ENCODE assay signal across 9 cellular contexts in genomic region chr12:54262403-54262925, GRCh38. TPM values are rescaled to one million over a fixed set of nuclear protein-coding genes. Genes with fewer than 3 reads are reported as not detected.
DNase-seq lines count a peak whose midpoint lies in the region; ATAC-seq, FAIRE-seq and TF ChIP-seq lines count a peak whose summit lies in the region.
"Had no signal": no experiment of that assay in that cellular context is flagged by ENCODE, and none has a peak within 500 bp of the region (broad histone marks: within the 10 kb centered on the region; RNA-seq: fewer than 3 reads in every experiment).

No MANE protein-coding gene starts in this region.

- peaks cover 20 to 53% (median 36%) of the 10 kb centered on the region in 7 donors for H3K4me1 Mint-ChIP-seq in naive thymus-derived CD4-positive, alpha-beta T cell

- CTCF ChIA-PET in HEK293 (lab: Yijun Ruan, JAX), result interaction anchor here (0.5 to 1.9 kb wide), 5 partner anchors 10 to 175 kb away, joined by 3 to 6 read pairs (median 3); partner anchors contain the start of gene HNRNPA1
- CTCF ChIA-PET in naive thymus-derived CD4-positive, alpha-beta T cell (lab: Charles Lee), result interaction anchor here (1.2 to 1.3 kb wide), 2 partner anchors 11 to 46 kb away, joined by 3 to 7 read pairs; no protein-coding TSS in a partner anchor

- POLR2A ChIA-PET in HEK293 (lab: Yijun Ruan, JAX), result interaction anchor here (0.5 to 7.8 kb wide), 8 partner anchors 11 to 1119 kb away, joined by 3 to 113 read pairs (median 6); partner anchors contain the start of genes CBX5 and HNRNPA1
- POLR2A ChIA-PET in naive thymus-derived CD4-positive, alpha-beta T cell (lab: Charles Lee), result interaction anchor here (0.6 to 1.2 kb wide), 2 partner anchors 10 to 18 kb away, joined by 3 to 6 read pairs; partner anchors contain the start of genes CBX5 and HNRNPA1

- H3K79me2 ChIP-seq in parathyroid adenoma, result peaks cover 32% of the 10 kb centered on the region

- H3K9me3 Mint-ChIP-seq in naive thymus-derived CD4-positive, alpha-beta T cell, result no peaks in the 10 kb centered on the region

- TF ChIP-seq CTCF in HEK293 (tag by site-specific recombination; IDR thresholded peaks at IDR 0.05), result no peak
- no peak for TF ChIP-seq CTCF in parathyroid adenoma (IDR thresholded peaks at IDR 0.05)

- FAIRE-seq in RCC 7860 (lab: Jason Lieb, UNC), result peak; percentile 69

- DNase-seq in RCC 7860 (ENCODE audit: low spot score) (peak; percentile 81), fibroblast of gingiva (ENCODE audit: low read depth) (peak; percentile 43)
- no peak for DNase-seq in naive thymus-derived CD4-positive, alpha-beta T cell
- no peak for DNase-seq in activated effector memory CD4-positive, alpha-beta T cell treated with anti-CD3 and anti-CD28 coated beads, Interleukin-2, amount 50 U/mL, for 16 hours

- peaks cover 38% of the 10 kb centered on the region for H3K4me1 ChIP-seq in HEK293 (ENCODE audit: control insufficient read depth, insufficient read depth, low read length)
- peaks cover 47% of the 10 kb centered on the region for H3K4me1 ChIP-seq in parathyroid adenoma
- peaks cover 0 to 19% of the 10 kb centered on the region in 2 donors for H3K4me1 ChIP-seq in naive thymus-derived CD4-positive, alpha-beta T cell (ENCODE audit: control insufficient read depth in 2 of 2, insufficient read depth in 2 of 2, low read length in 2 of 2)

- no peak overlapping the region for H3K9ac ChIP-seq in parathyroid adenoma

- H3K27ac ChIP-seq in HEK293 (ENCODE audit: extremely low read depth, low read depth, low read length), result peak overlapping the region; percentile 26
- peak overlapping the region; percentile 85 for H3K27ac ChIP-seq in parathyroid adenoma
- no peak overlapping the region for H3K27ac ChIP-seq in naive thymus-derived CD4-positive, alpha-beta T cell (ENCODE audit: low read depth, low read length)

- peak overlapping the region; percentile 57 for H3K4me2 ChIP-seq in parathyroid adenoma (ENCODE audit: low read length)

- intact Hi-C loops in naive thymus-derived CD4-positive, alpha-beta T cell (cut with micrococcal nuclease), result no loop called here

- no peak overlapping the region for H3K4me3 ChIP-seq in HEK293 (ENCODE audit: low read depth, low read length)
- H3K4me3 ChIP-seq in parathyroid adenoma (ENCODE audit: low read depth, low read length), result no peak overlapping the region
- H3K4me3 ChIP-seq in naive thymus-derived CD4-positive, alpha-beta T cell (ENCODE audit: low read length), result no peak overlapping the region
- H3K4me3 ChIP-seq: tibial nerve had no signal

- H3K27ac Mint-ChIP-seq in naive thymus-derived CD4-positive, alpha-beta T cell, result peak overlapping the region in 2 of 9 donors; percentile 41 to 50

- peaks cover 0 to 11% (median 0%) of the 10 kb centered on the region in 5 donors for H3K36me3 Mint-ChIP-seq in naive thymus-derived CD4-positive, alpha-beta T cell

- H3K9me3 ChIP-seq in HEK293 (ENCODE audit: control insufficient read depth, insufficient read depth, low read depth, low read length) (no peaks in the 10 kb centered on the region), parathyroid adenoma (ENCODE audit: control insufficient read depth, low read length) (no peaks in the 10 kb centered on the region)
- no peaks in the 10 kb centered on the region for H3K9me3 ChIP-seq in naive thymus-derived CD4-positive, alpha-beta T cell (ENCODE audit: control insufficient read depth in 2 of 3, low read length in 3 of 3)
- H3K9me3 ChIP-seq: tibial nerve had no signal

- H3K27me3 Mint-ChIP-seq in naive thymus-derived CD4-positive, alpha-beta T cell, result no peaks in the 10 kb centered on the region

- no peaks in the 10 kb centered on the region for H3K27me3 ChIP-seq in parathyroid adenoma (ENCODE audit: control insufficient read depth, insufficient read depth, low read length)
- H3K27me3 ChIP-seq in naive thymus-derived CD4-positive, alpha-beta T cell (ENCODE audit: control insufficient read depth in 2 of 2, insufficient read depth in 2 of 2, low read length in 2 of 2), result no peaks in the 10 kb centered on the region
- H3K27me3 ChIP-seq: tibial nerve had no signal

- H3K4me3 Mint-ChIP-seq in naive thymus-derived CD4-positive, alpha-beta T cell, result no peak overlapping the region

- H2AFZ ChIP-seq in parathyroid adenoma, result peak overlapping the region; percentile 28

- ATAC-seq in GM18520 (IDR thresholded peaks at IDR 0.05; ENCODE audit: unreplicated experiment), result no peak
- no peak for ATAC-seq in naive thymus-derived CD4-positive, alpha-beta T cell

- H3K36me3 ChIP-seq in HEK293 (ENCODE audit: control insufficient read depth in 2 of 2, insufficient read depth in 1 of 2, low read length in 2 of 2) (peaks cover 0 to 4% of the 10 kb centered on the region in 2 experiments; a peak in 2 of 3 replicates), parathyroid adenoma (ENCODE audit: control insufficient read depth, insufficient read depth, low read length) (no peaks in the 10 kb centered on the region)
- H3K36me3 ChIP-seq in naive thymus-derived CD4-positive, alpha-beta T cell (ENCODE audit: control insufficient read depth in 2 of 3, insufficient read depth in 3 of 3, low read length in 3 of 3), result peaks cover 0 to under 1% (median 0%) of the 10 kb centered on the region in 3 experiments

TF ChIP-seq in HEK293, 187 proteins besides CTCF, POLR2A, EP300 and RAD21 (continues in another document):
- TF ChIP-seq ZNF146 (tag by site-specific recombination; IDR thresholded peaks at IDR 0.05), result no peak
- TF ChIP-seq ZNF624 (tag by site-specific recombination; IDR thresholded peaks at IDR 0.05), result no peak
- TF ChIP-seq TRIM28 (IDR thresholded peaks at IDR 0.05; ENCODE audit: borderline replicate concordance, low read length), result no peak; the same call in 1 of the 2 replicates
- no peak for TF ChIP-seq ZNF133 (tag by site-specific recombination; IDR thresholded peaks at IDR 0.05)
- TF ChIP-seq PBX3 (CRISPR knock-in tag; IDR thresholded peaks at IDR 0.05), result no peak
- no peak for TF ChIP-seq ZNF837 (tag by site-specific recombination; IDR thresholded peaks at IDR 0.05)
- TF ChIP-seq ZNF514 (tag by site-specific recombination; IDR thresholded peaks at IDR 0.05), result no peak
- TF ChIP-seq ZNF184 (tag by site-specific recombination; IDR thresholded peaks at IDR 0.05), result 0 out of 2 replicates have a peak, but pooled peaks have one; percentile 72
- TF ChIP-seq ZNF155 (tag by site-specific recombination; IDR thresholded peaks at IDR 0.05), result no peak
- no peak for TF ChIP-seq ZNF585B (tag by site-specific recombination; IDR thresholded peaks at IDR 0.05)
- TF ChIP-seq ZNF16 (tag by site-specific recombination; IDR thresholded peaks at IDR 0.05; ENCODE audit: low read depth), result no peak
- no peak; the same call in 1 of the 2 replicates for TF ChIP-seq TSHZ1 (tag by site-specific recombination; IDR thresholded peaks at IDR 0.05; ENCODE audit: borderline replicate concordance)
- peak; percentile 88 for TF ChIP-seq ZXDB (tag by site-specific recombination; IDR thresholded peaks at IDR 0.05)

RNA-seq across cellular contexts. Expression of gene CBX5, which starts 17.5 kb away (rescaled TPM):
- total RNA-seq in naive thymus-derived CD4-positive, alpha-beta T cell, result 100 to 1,000 TPM in 1 of 5 experiments, 10 to 100 TPM in 4; 40.3 to 133 (median 77.2) TPM
- polyA plus RNA-seq in naive thymus-derived CD4-positive, alpha-beta T cell, result 10 to 100 TPM; 28.2 to 34.5 TPM

RNA-seq across cellular contexts. Expression of gene HNRNPA1, which starts 18.1 kb away (rescaled TPM):
- total RNA-seq in naive thymus-derived CD4-positive, alpha-beta T cell, result 1,000 to 10,000 TPM; 1,019 to 1,660 (median 1,193) TPM
- polyA plus RNA-seq in naive thymus-derived CD4-positive, alpha-beta T cell, result 1,000 to 10,000 TPM in 1 of 2 donors, 100 to 1,000 TPM in 1; 933 to 1,045 TPM

RNA-seq across cellular contexts. Expression of gene NFE2, which starts 38.4 kb away (rescaled TPM):
- total RNA-seq in naive thymus-derived CD4-positive, alpha-beta T cell, result 10 to 100 TPM in 1 of 5 experiments, 1 to 10 TPM in 1, not detected in 3; 2.0 to 23.3 TPM
- polyA plus RNA-seq in naive thymus-derived CD4-positive, alpha-beta T cell, result under 1 TPM in 1 of 2 donors, not detected in 1; 0.61 TPM
- total RNA-seq: glomerular endothelial cell, tibial nerve had no signal

Comparison
In these comparisons a context has a peak if more than half of its experiments do, and no peak if none do; other contexts are left out.
1. DNase-seq: peak in RCC 7860 (single experiment) and fibroblast of gingiva (single experiment); none in naive thymus-derived CD4-positive, alpha-beta T cell (0 of 9) and activated effector memory CD4-positive, alpha-beta T cell treated with anti-CD3 and anti-CD28 coated beads, Interleukin-2, amount 50 U/mL, for 16 hours (single experiment).